Comparison of ENCODE assay signal across 8 cellular contexts in the genomic region with DNA sequence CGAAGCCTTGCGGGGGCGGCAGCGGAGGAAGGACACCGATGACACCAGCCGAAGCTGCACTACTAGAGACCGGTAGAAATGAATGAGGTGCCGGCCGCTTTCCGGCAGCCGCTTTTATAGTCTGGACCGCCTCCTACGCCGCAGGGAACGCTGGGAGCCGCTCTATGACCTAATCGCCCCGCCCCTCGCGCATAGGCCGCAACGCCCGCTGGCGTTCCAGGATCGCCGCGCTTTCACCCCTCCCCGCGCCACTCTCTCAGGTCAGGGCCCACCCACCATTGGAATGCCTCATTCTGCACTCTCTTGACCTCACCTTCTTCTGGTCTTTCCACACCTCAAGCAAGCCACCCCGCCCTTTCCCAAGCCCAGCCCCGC. TPM values are rescaled to one million over a fixed set of nuclear protein-coding genes. Genes with fewer than 3 reads are reported as not detected.
DNase-seq lines count a peak whose midpoint lies in the region; ATAC-seq, FAIRE-seq and TF ChIP-seq lines count a peak whose summit lies in the region.

A gene (minus strand): TSS at position 89 of the 375 bp plus-strand sequence. CDS start 170 bp downstream, outside the sequence.

- intact Hi-C loops in esophagus squamous epithelium (cut with DNase I), result no loop called here

- peaks cover 49% of the 10 kb centered on the region for H4K20me1 ChIP-seq in KMS-11 (ENCODE audit: insufficient read depth)

- peak; percentile 55 for ATAC-seq in GM21717 (IDR thresholded peaks at IDR 0.05; ENCODE audit: unreplicated experiment)

- H3K4me1 ChIP-seq in KMS-11 (ENCODE audit: low read depth, poor library complexity, severe bottlenecking) (peaks cover 48% of the 10 kb centered on the region), esophagus squamous epithelium (peaks cover 28 to 58% (median 41%) of the 10 kb centered on the region in 3 donors)

- H3K4me2 ChIP-seq in KMS-11, result peak within 1 kb of the TSS; percentile 91

- DNase-seq in DMS153 (lab: John Stamatoyannopoulos, UW) (peak; percentile 95), RCC 7860 (ENCODE audit: low spot score) (peak; percentile 97), esophagus squamous epithelium (lab: John Stamatoyannopoulos, UW) (peak; percentile 98), myocyte (ENCODE audit: low read depth) (peak; percentile 96)
- DNase-seq in activated T-cell treated with anti-CD3 and anti-CD28 coated beads, Interleukin-2, amount 50 U/mL, for 48 hours, result peak; percentile 98 to 99
- peak; percentile 96 to 97 for DNase-seq in stimulated activated CD8-positive, alpha-beta memory T cell treated with anti-CD3 and anti-CD28 coated beads, Interleukin-7, amount 100 ng/mL, for 4 hours (ENCODE audit: low read depth in 2 of 2)

- H3K27ac ChIP-seq in KMS-11, result peak within 1 kb of the TSS; percentile 99
- peak within 1 kb of the TSS; percentile 99 to 100 (median 100) for H3K27ac ChIP-seq in esophagus squamous epithelium

- H3K36me3 ChIP-seq in KMS-11 (ENCODE audit: insufficient read depth), result peaks cover 39% of the 10 kb centered on the region
- H3K36me3 ChIP-seq in esophagus squamous epithelium, result peaks cover 11 to 64% (median 33%) of the 10 kb centered on the region in 3 donors

- TF ChIP-seq CTCF in KMS-11 (conservative IDR thresholded peaks at IDR 0.05; ENCODE audit: low read depth, low read length) (no peak), esophagus squamous epithelium (IDR thresholded peaks at IDR 0.05) (no peak)

- no peak within 1 kb of the TSS for H3K4me3 ChIP-seq in KMS-11 (IDR thresholded peaks at IDR 0.05; ENCODE audit: insufficient read depth, low read depth, low read length)
- H3K4me3 ChIP-seq in esophagus squamous epithelium, result peak within 1 kb of the TSS; percentile 82 to 100 (median 89)

- 0 to 1% methylated on average over 5 to 23 of the region's 31 CpGs for WGBS in esophagus squamous epithelium, 2 donors

- no peaks in the 10 kb centered on the region for H3K9me3 ChIP-seq in esophagus squamous epithelium

- H2AFZ ChIP-seq in KMS-11 (ENCODE audit: low read depth), result peak within 1 kb of the TSS; percentile 72

- peaks cover 75% of the 10 kb centered on the region for H3K79me2 ChIP-seq in KMS-11 (ENCODE audit: insufficient read depth, low read depth)

- no peaks in the 10 kb centered on the region for H3K27me3 ChIP-seq in KMS-11 (ENCODE audit: insufficient read depth, low read depth)
- no peaks in the 10 kb centered on the region for H3K27me3 ChIP-seq in esophagus squamous epithelium

- FAIRE-seq in RCC 7860 (lab: Jason Lieb, UNC), result peak; percentile 56

- peak within 1 kb of the TSS; percentile 100 for H3K9ac ChIP-seq in KMS-11

- TF ChIP-seq POLR2A in esophagus squamous epithelium (IDR thresholded peaks at IDR 0.05), result peak in 3 of 4 donors; percentile 53 to 99 (median 96)

RNA-seq across cellular contexts. Expression of the gene that starts here (rescaled TPM):
- total RNA-seq in esophagus squamous epithelium, result 100 to 1,000 TPM; 347 to 847 (median 488) TPM
- total RNA-seq in myocyte, result 300 and 476 TPM in 2 replicates
- polyA plus RNA-seq in myocyte (2012), result 504 TPM
